Comparison of ENCODE assay signal across 12 cellular contexts in genomic region chr22:38097557-38098409, GRCh38. TPM values are rescaled to one million over a fixed set of nuclear protein-coding genes. Genes with fewer than 3 reads are reported as not detected.
DNase-seq lines count a peak whose midpoint lies in the region; ATAC-seq and TF ChIP-seq lines count a peak whose summit lies in the region.
"Had no signal": no experiment of that assay in that cellular context is flagged by ENCODE, and none has a peak within 500 bp of the region (broad histone marks: within the 10 kb centered on the region; RNA-seq: fewer than 3 reads in every experiment).

No MANE protein-coding gene starts in this region.

- POLR2A ChIA-PET in GM10248 (lab: Yijun Ruan, JAX): no interaction called here

- H2AFZ ChIP-seq in smooth muscle cell (ENCODE audit: low read depth): no peak overlapping the region

- no peaks in the 10 kb centered on the region for H4K20me1 ChIP-seq in smooth muscle cell (ENCODE audit: low read depth)

- H3K27ac ChIP-seq in HUES48 (ENCODE audit: low read depth, low read length): no peak overlapping the region
- peak overlapping the region; percentile 62 for H3K27ac ChIP-seq in smooth muscle cell (ENCODE audit: low read depth)
- H3K27ac ChIP-seq in prostate gland: no peak overlapping the region
- H3K27ac ChIP-seq: gastrocnemius medialis had no signal

- no peak for ATAC-seq in GM18907 (IDR thresholded peaks at IDR 0.05; ENCODE audit: unreplicated experiment)
- ATAC-seq: gastrocnemius medialis had no signal

- H3K9ac ChIP-seq in HUES48 (ENCODE audit: low read depth, low read length) (no peak overlapping the region), iPS-15b (ENCODE audit: low read depth, low read length) (no peak overlapping the region), smooth muscle cell (ENCODE audit: low read depth) (no peak overlapping the region)

- WGBS in smooth muscle cell (ENCODE audit: low lambda C conversion rate): 15% methylated on average over 26 of the region's 32 CpGs
- 50% methylated on average over 32 of the region's 32 CpGs for WGBS in prostate gland

- H3K9me3 ChIP-seq in HUES48 (ENCODE audit: control insufficient read depth, insufficient read depth, low read length) (no peaks in the 10 kb centered on the region), iPS-15b (ENCODE audit: control insufficient read depth, insufficient read depth, low read length) (no peaks in the 10 kb centered on the region), smooth muscle cell (replicated peaks; ENCODE audit: low read depth) (no peaks in the 10 kb centered on the region), prostate gland (no peaks in the 10 kb centered on the region)
- H3K9me3 ChIP-seq: gastrocnemius medialis had no signal

- H3K36me3 ChIP-seq in HUES48 (ENCODE audit: control insufficient read depth, insufficient read depth, low read length) (no peaks in the 10 kb centered on the region), iPS-15b (ENCODE audit: control insufficient read depth, insufficient read depth, low read length) (no peaks in the 10 kb centered on the region), smooth muscle cell (ENCODE audit: low read depth) (no peaks in the 10 kb centered on the region), prostate gland (no peaks in the 10 kb centered on the region)
- H3K36me3 ChIP-seq: gastrocnemius medialis had no signal

- H3K4me3 ChIP-seq in HUES48 (ENCODE audit: low read depth, low read length) (peak overlapping the region; percentile 55), cardiac fibroblast (replicated peaks in 1 of 2; ENCODE audit: low read depth in 2 of 2, low read length in 2 of 2) (no peak overlapping the region), iPS-15b (ENCODE audit: low read depth, low read length) (peak overlapping the region; percentile 65), smooth muscle cell (no peak overlapping the region), prostate gland (no peak overlapping the region)
- H3K4me3 ChIP-seq: gastrocnemius medialis had no signal

- CTCF ChIA-PET in GM10248 (lab: Yijun Ruan, JAX): interaction anchor here (1.0 to 4.2 kb wide), 5 partner anchors 10 to 46 kb away, joined by 3 to 20 read pairs (median 6); no protein-coding TSS in a partner anchor

- peak in 1 of 2 donors; percentile 36 for DNase-seq in cardiac fibroblast (ENCODE audit: low read depth in 2 of 2)
- no peak for DNase-seq in smooth muscle cell (lab: John Stamatoyannopoulos, UW; ENCODE audit: unreplicated experiment)
- DNase-seq in GM10248 (ENCODE audit: extremely low spot score): no peak
- no peak for DNase-seq in SW 1271 (lab: John Stamatoyannopoulos, UW)
- DNase-seq in prostate gland (ENCODE audit: low spot score): no peak
- DNase-seq: activated CD4-positive, alpha-beta T cell treated with anti-CD3 and anti-CD28 coated beads for 1 hour; DMS53; gastrocnemius medialis; NCI-H1694 treated with DMSO at 0.1 percent for 48 hours had no signal

- 0 out of 2 replicates have a peak, but pooled peaks cover 5% of the 10 kb centered on the region for H3K4me1 ChIP-seq in HUES48 (ENCODE audit: control insufficient read depth, insufficient read depth, low read length)
- peaks cover 2% of the 10 kb centered on the region for H3K4me1 ChIP-seq in iPS-15b (ENCODE audit: control insufficient read depth, insufficient read depth, low read length)
- H3K4me1 ChIP-seq in smooth muscle cell (ENCODE audit: low read depth): no peaks in the 10 kb centered on the region
- H3K4me1 ChIP-seq in prostate gland (replicated peaks): no peaks in the 10 kb centered on the region
- H3K4me1 ChIP-seq: gastrocnemius medialis had no signal

- TF ChIP-seq POLR2A in prostate gland (IDR thresholded peaks at IDR 0.05): no peak

- peak overlapping the region; percentile 13 for H3K4me2 ChIP-seq in smooth muscle cell

- H3K27me3 ChIP-seq in HUES48 (ENCODE audit: control insufficient read depth, insufficient read depth, low read length): no peaks in the 10 kb centered on the region
- H3K27me3 ChIP-seq in iPS-15b (ENCODE audit: control insufficient read depth, insufficient read depth, low read length): no peaks in the 10 kb centered on the region
- no peaks in the 10 kb centered on the region for H3K27me3 ChIP-seq in smooth muscle cell (ENCODE audit: low read depth)
- no peaks in the 10 kb centered on the region for H3K27me3 ChIP-seq in prostate gland (replicated peaks; ENCODE audit: insufficient read depth)
- H3K27me3 ChIP-seq: gastrocnemius medialis had no signal

- no peaks in the 10 kb centered on the region for H3K79me2 ChIP-seq in smooth muscle cell (ENCODE audit: low read depth)

- H3F3A ChIP-seq in smooth muscle cell (ENCODE audit: low read depth): no peaks in the 10 kb centered on the region

- intact Hi-C loops in prostate gland (cut with DNase I): no loop called here

- TF ChIP-seq CTCF in cardiac fibroblast (IDR thresholded peaks at IDR 0.05; ENCODE audit: low read depth, low read length) (peak; percentile 47), smooth muscle cell (IDR thresholded peaks at IDR 0.05; ENCODE audit: borderline replicate concordance, insufficient read depth, poor library complexity, severe bottlenecking) (peak; percentile 58), GM10248 (IDR thresholded peaks at IDR 0.05; ENCODE audit: control extremely low read depth, extremely low read depth, low read depth, missing control alignments) (no peak), prostate gland (IDR thresholded peaks at IDR 0.05) (peak in 1 of 4 experiments; percentile 12)

RNA-seq across cellular contexts. Expression of gene BAIAP2L2, which starts 12.7 kb away (rescaled TPM):
- total RNA-seq in smooth muscle cell (0.13 and 0.31 TPM in 2 replicates), prostate gland (1 to 10 TPM in 1 of 2 donors, under 1 TPM in 1; 0.14 to 5.5 TPM)
- polyA plus RNA-seq in smooth muscle cell: 0.67 and 1.3 TPM in 2 replicates

RNA-seq across cellular contexts. Expression of gene SLC16A8, which starts 13.8 kb away (rescaled TPM):
- total RNA-seq in smooth muscle cell (0.09 TPM in 1 of 2 replicates, not detected in the other), prostate gland (under 1 TPM; 0.28 to 0.59 TPM)
- polyA plus RNA-seq in smooth muscle cell: 0.93 and 1.4 TPM in 2 replicates

RNA-seq across cellular contexts. Expression of gene PICK1, which starts 40.6 kb away (rescaled TPM):
- total RNA-seq in smooth muscle cell (8.8 and 23.4 TPM in 2 replicates), prostate gland (100 to 1,000 TPM in 1 of 2 donors, 10 to 100 TPM in 1; 90.0 to 114 TPM)
- polyA plus RNA-seq in smooth muscle cell: 17.5 and 30.1 TPM in 2 replicates

Comparison
In these comparisons a context has a peak if more than half of its experiments do, and no peak if none do; other contexts are left out.
1. H3K4me3 ChIP-seq: peak in HUES48 (single experiment) and iPS-15b (single experiment); none in cardiac fibroblast (0 of 2), smooth muscle cell (single experiment) and prostate gland (0 of 2).